In genomic region chr11:940496-941135, GRCh38 we compare ENCODE assay signal across 12 cellular contexts. TPM values are rescaled to one million over a fixed set of nuclear protein-coding genes. Genes with fewer than 3 reads are reported as not detected.
A peak's percentile ranks its signal among the peaks of the same experiment; 100 is the strongest.
DNase-seq lines count a peak whose midpoint lies in the region; ATAC-seq, FAIRE-seq and TF ChIP-seq lines count a peak whose summit lies in the region.
"Had no signal": no experiment of that assay in that cellular context is flagged by ENCODE, and none has a peak within 500 bp of the region (broad histone marks: within the 10 kb centered on the region; RNA-seq: fewer than 3 reads in every experiment).

No MANE protein-coding gene starts in this region.

- H3K4me3 ChIP-seq in NT2/D1 (ENCODE audit: insufficient read length, low read depth): no peak overlapping the region
- no peak overlapping the region for H3K4me3 ChIP-seq in heart left ventricle
- H3K4me3 ChIP-seq in trophoblast cell (ENCODE audit: low read depth, low read length): no peak overlapping the region
- H3K4me3 ChIP-seq in gastrocnemius medialis: no peak overlapping the region

- no peak overlapping the region for H4K12ac ChIP-seq in trophoblast cell (ENCODE audit: low read depth, low read length)

- no peak overlapping the region for H2BK12ac ChIP-seq in trophoblast cell (ENCODE audit: low read length)

- no peak overlapping the region for H4K8ac ChIP-seq in trophoblast cell (ENCODE audit: low read depth, low read length)

- no peak for FAIRE-seq in HTR-8/SVneo (lab: Jason Lieb, UNC)

- in situ Hi-C loops in gastrocnemius medialis (cut with MboI; ENCODE audit: low sequenced_read_pairs in 4 of 4): no loop called here

- H3K4me1 ChIP-seq in NT2/D1 (ENCODE audit: insufficient read depth, insufficient read length) (peaks cover 18% of the 10 kb centered on the region), heart left ventricle (peaks cover 0 to 66% (median 22%) of the 10 kb centered on the region in 12 donors), trophoblast cell (ENCODE audit: control insufficient read depth in 1 of 2, insufficient read depth in 2 of 2, low read length in 2 of 2) (peaks cover 24 to 27% of the 10 kb centered on the region in 2 experiments), gastrocnemius medialis (peaks cover 13 to 21% of the 10 kb centered on the region in 2 donors)

- peak overlapping the region; percentile 17 for H3K4me3 Mint-ChIP-seq in T-helper 2 cell treated with Interferon-gamma antibody and Interleukin-4, amounts not matched to agents 5 μg/mL and 100 μg/mL, for 36 hours
- H3K4me3 Mint-ChIP-seq: neural crest cell had no signal

- H2AFZ ChIP-seq in trophoblast cell (ENCODE audit: insufficient read depth, low read length, poor library complexity): no peak overlapping the region

- TF ChIP-seq POLR2A in heart left ventricle (IDR thresholded peaks at IDR 0.05) (no peak), gastrocnemius medialis (IDR thresholded peaks at IDR 0.05) (no peak)

- no peak overlapping the region for H3K23ac ChIP-seq in trophoblast cell (ENCODE audit: low read length)

- H3K4ac ChIP-seq in trophoblast cell (ENCODE audit: low read depth, low read length): peak overlapping the region; percentile 30

- no peaks in the 10 kb centered on the region for H3K9me3 Mint-ChIP-seq in T-helper 2 cell treated with Interferon-gamma antibody and Interleukin-4, amounts not matched to agents 5 μg/mL and 100 μg/mL, for 36 hours
- H3K9me3 Mint-ChIP-seq: neural crest cell had no signal

- H2BK120ac ChIP-seq in trophoblast cell (ENCODE audit: insufficient read depth, low read length, poor library complexity): no peak overlapping the region

- intact Hi-C loops in heart left ventricle (cut with DNase I): loop anchor here in 1 of 10 donors (1.0 kb wide), 1 partner anchor 10 kb away; no protein-coding TSS in a partner anchor
- intact Hi-C loops in gastrocnemius medialis (cut with DNase I; ENCODE audit: low total_unique reads): no loop called here

- peaks cover 14% of the 10 kb centered on the region for H3K36me3 Mint-ChIP-seq in T-helper 2 cell treated with Interferon-gamma antibody and Interleukin-4, amounts not matched to agents 5 μg/mL and 100 μg/mL, for 36 hours (ENCODE audit: low read depth)

- H3K27ac Mint-ChIP-seq in T-helper 2 cell treated with Interferon-gamma antibody and Interleukin-4, amounts not matched to agents 5 μg/mL and 100 μg/mL, for 36 hours: no peak overlapping the region

- H2BK5ac ChIP-seq in trophoblast cell (ENCODE audit: low read depth, low read length, poor library complexity): no peak overlapping the region

- H4K91ac ChIP-seq in trophoblast cell (ENCODE audit: low read depth, low read length): no peak overlapping the region

- H3K14ac ChIP-seq in trophoblast cell (ENCODE audit: low read length): no peak overlapping the region

- no peak for DNase-seq in T-helper 2 cell treated with Interferon-gamma antibody and Interleukin-4, amounts not matched to agents 5 μg/mL and 100 μg/mL, for 36 hours (ENCODE audit: low spot score)
- DNase-seq in T-helper 2 cell (no peak), NT2/D1 (ENCODE audit: low read depth, low spot score) (no peak), heart left ventricle (peak in 1 of 5 donors; percentile 50), trophoblast cell (no peak), HTR-8/SVneo (ENCODE audit: insufficient read length, low spot score) (no peak), gastrocnemius medialis (no peak)
- DNase-seq: activated CD8-positive, alpha-beta memory T cell treated with anti-CD3 and anti-CD28 coated beads for 24 hours; DND-41; MV-4-11 had no signal

- H3K4me1 Mint-ChIP-seq in T-helper 2 cell treated with Interferon-gamma antibody and Interleukin-4, amounts not matched to agents 5 μg/mL and 100 μg/mL, for 36 hours (ENCODE audit: low read depth): peaks cover 16% of the 10 kb centered on the region

- H3K18ac ChIP-seq in trophoblast cell (ENCODE audit: low read length): no peak overlapping the region

- peaks cover 12% of the 10 kb centered on the region for H3K79me2 ChIP-seq in trophoblast cell (ENCODE audit: control insufficient read depth, insufficient read depth, low read length, poor library complexity)

- H3K9me3 ChIP-seq in NT2/D1 (ENCODE audit: insufficient read depth, low read length) (no peaks in the 10 kb centered on the region), heart left ventricle (no peaks in the 10 kb centered on the region), trophoblast cell (ENCODE audit: insufficient read depth, low read depth, low read length) (no peaks in the 10 kb centered on the region), gastrocnemius medialis (no peaks in the 10 kb centered on the region)

- H3K27ac ChIP-seq in heart left ventricle (peak overlapping the region in 2 of 12 donors; percentile 5 to 9), trophoblast cell (ENCODE audit: low read depth, low read length) (no peak overlapping the region), gastrocnemius medialis (no peak overlapping the region)

- H3K27me3 ChIP-seq in NT2/D1 (ENCODE audit: insufficient read depth, insufficient read length) (no peaks in the 10 kb centered on the region), heart left ventricle (no peaks in the 10 kb centered on the region), trophoblast cell (ENCODE audit: insufficient read depth, low read length) (no peaks in the 10 kb centered on the region), gastrocnemius medialis (no peaks in the 10 kb centered on the region)

- peaks cover 8% of the 10 kb centered on the region for H3K79me1 ChIP-seq in trophoblast cell (ENCODE audit: low read length)

- peaks cover 11% of the 10 kb centered on the region for H3K36me3 ChIP-seq in NT2/D1 (ENCODE audit: insufficient read depth, insufficient read length, low read length)
- H3K36me3 ChIP-seq in heart left ventricle: peaks cover 0 to 18% (median 8%) of the 10 kb centered on the region in 9 donors
- H3K36me3 ChIP-seq in trophoblast cell (ENCODE audit: control insufficient read depth in 1 of 2, insufficient read depth in 2 of 2, low read length in 2 of 2): peaks cover 6 to 8% of the 10 kb centered on the region in 2 experiments
- H3K36me3 ChIP-seq in gastrocnemius medialis: no peaks in the 10 kb centered on the region

- ATAC-seq in heart left ventricle: peak in 3 of 4 donors; percentile 30 to 56 (median 42)
- no peak for ATAC-seq in GM21717 (IDR thresholded peaks at IDR 0.05; ENCODE audit: unreplicated experiment)
- ATAC-seq in gastrocnemius medialis: no peak

- H3K9ac ChIP-seq in NT2/D1 (ENCODE audit: insufficient read length, low read depth): peak overlapping the region; percentile 15
- H3K9ac ChIP-seq in trophoblast cell (ENCODE audit: low read length): no peak overlapping the region

- TF ChIP-seq CTCF in heart left ventricle (IDR thresholded peaks at IDR 0.05) (no peak), gastrocnemius medialis (IDR thresholded peaks at IDR 0.05 in 4 of 5, conservative IDR thresholded peaks at IDR 0.05 in 1 of 5) (no peak)

- no peak overlapping the region for H2AK5ac ChIP-seq in trophoblast cell (ENCODE audit: low read length)

- 61 to 72% (median 63%) methylated on average over 10 to 11 of the region's 11 CpGs for WGBS in heart left ventricle, 4 donors
- no CpG with 5 or more reads among the region's 11 CpGs for WGBS in trophoblast cell (ENCODE audit: extremely low coverage, insufficient coverage, insufficient read length)

- no peak overlapping the region for H3K4me2 ChIP-seq in trophoblast cell (ENCODE audit: low read length)

- H3K27me3 Mint-ChIP-seq in T-helper 2 cell treated with Interferon-gamma antibody and Interleukin-4, amounts not matched to agents 5 μg/mL and 100 μg/mL, for 36 hours (ENCODE audit: low read depth): no peaks in the 10 kb centered on the region

RNA-seq across cellular contexts. Expression of gene AP2A2, which starts 14.9 kb away (rescaled TPM):
- total RNA-seq in heart left ventricle (10 to 100 TPM; 30.2 to 71.4 (median 40.0) TPM), gastrocnemius medialis (10 to 100 TPM; 21.2 to 26.1 (median 25.7) TPM)
- 10 to 100 TPM; 20.4 to 28.7 TPM for polyA plus RNA-seq in heart left ventricle
- 56.6 and 65.3 TPM in 2 replicates for polyA plus RNA-seq in trophoblast cell (2013)

RNA-seq across cellular contexts. Expression of gene CHID1, which starts 30.0 kb away (rescaled TPM):
- 10 to 100 TPM; 42.0 to 87.7 (median 58.9) TPM for total RNA-seq in heart left ventricle
- 10 to 100 TPM; 30.8 to 55.3 TPM for polyA plus RNA-seq in heart left ventricle
- 52.9 and 53.1 TPM in 2 replicates for polyA plus RNA-seq in trophoblast cell (2013)
- 10 to 100 TPM; 23.3 to 43.2 (median 33.1) TPM for total RNA-seq in gastrocnemius medialis

Comparison
In these comparisons a context has a peak if more than half of its experiments do, and no peak if none do; other contexts are left out.
1. ATAC-seq: peak in heart left ventricle (3 of 4); none in GM21717 (single experiment) and gastrocnemius medialis (0 of 2).